Comparison of ENCODE assay signal across 27 cellular contexts in genomic region chr12:11815397-11815796, GRCh38.
DNase-seq lines count a peak whose midpoint lies in the region; ATAC-seq, FAIRE-seq and TF ChIP-seq lines count a peak whose summit lies in the region.
"Had no signal": no experiment of that assay in that cellular context is flagged by ENCODE, and none has a peak within 500 bp of the region (broad histone marks: within the 10 kb centered on the region; RNA-seq: fewer than 3 reads in every experiment).

No MANE protein-coding gene starts in this region.

- H3K36me3 ChIP-seq in HUES48 (ENCODE audit: control insufficient read depth, insufficient read depth, low read length) (no peaks in the 10 kb centered on the region), bronchial epithelial cell (ENCODE audit: control insufficient read depth, insufficient read depth, low read length) (no peaks in the 10 kb centered on the region)
- H3K36me3 ChIP-seq: heart left ventricle, WERI-Rb-1 had no signal

- H3K9me3 ChIP-seq in HUES48 (ENCODE audit: control insufficient read depth, insufficient read depth, low read length), result no peaks in the 10 kb centered on the region
- H3K9me3 ChIP-seq: heart left ventricle had no signal

- no peaks in the 10 kb centered on the region for H3K27me3 Mint-ChIP-seq in osteocyte (ENCODE audit: unreplicated experiment)
- H3K27me3 Mint-ChIP-seq: activated CD8-positive, alpha-beta T cell treated with anti-CD3 and anti-CD28 coated beads for 36 hours; CD4-positive, alpha-beta memory T cell; stimulated activated naive CD8-positive, alpha-beta T cell treated with anti-CD3 and anti-CD28 coated beads, Interleukin-15, amount 100 ng/mL, for 72 hours had no signal

- TF ChIP-seq CTCF in bronchial epithelial cell (IDR thresholded peaks at IDR 0.05; ENCODE audit: insufficient read depth, low read length, severe bottlenecking) (no peak), osteocyte (IDR thresholded peaks at IDR 0.05) (no peak), GM10266 (IDR thresholded peaks at IDR 0.05; ENCODE audit: control insufficient read depth, insufficient read depth, low read depth, missing control alignments) (no peak)

- H3K4me3 ChIP-seq in HUES48 (ENCODE audit: low read depth, low read length), result no peak overlapping the region
- H3K4me3 ChIP-seq in bronchial epithelial cell (ENCODE audit: low read depth, low read length), result no peak overlapping the region
- H3K4me3 ChIP-seq: GM12878, heart left ventricle had no signal

- H3K4me1 Mint-ChIP-seq in osteocyte (ENCODE audit: unreplicated experiment), result peaks cover 41% of the 10 kb centered on the region

- H3K27ac ChIP-seq in HUES48 (ENCODE audit: low read depth, low read length), result peak overlapping the region; percentile 27
- H3K27ac ChIP-seq: WERI-Rb-1 had no signal

- no peaks in the 10 kb centered on the region for H3K9me3 Mint-ChIP-seq in osteocyte (ENCODE audit: unreplicated experiment)
- H3K9me3 Mint-ChIP-seq: activated CD8-positive, alpha-beta T cell treated with anti-CD3 and anti-CD28 coated beads for 36 hours; CD4-positive, alpha-beta memory T cell; nephron progenitor cell; stimulated activated naive CD8-positive, alpha-beta T cell treated with anti-CD3 and anti-CD28 coated beads, Interleukin-15, amount 100 ng/mL, for 72 hours had no signal

- H3K4me3 Mint-ChIP-seq in osteocyte (ENCODE audit: unreplicated experiment), result no peak overlapping the region
- H3K4me3 Mint-ChIP-seq: activated CD8-positive, alpha-beta T cell treated with anti-CD3 and anti-CD28 coated beads for 36 hours; CD4-positive, alpha-beta memory T cell; nephron progenitor cell; stimulated activated naive CD8-positive, alpha-beta T cell treated with anti-CD3 and anti-CD28 coated beads, Interleukin-15, amount 100 ng/mL, for 72 hours had no signal

- peaks cover 46% of the 10 kb centered on the region for H3K4me1 ChIP-seq in HUES48 (ENCODE audit: control insufficient read depth, insufficient read depth, low read length)

- peak; percentile 36 to 87 for DNase-seq in NCI-H2081 (lab: John Stamatoyannopoulos, UW)
- peak; percentile 30 for DNase-seq in bronchial epithelial cell (ENCODE audit: low read depth)
- DNase-seq in osteocyte (ENCODE audit: extremely low spot score, unreplicated experiment), result no peak
- no peak for DNase-seq in NCI-H446 treated with DMSO at 0.1 percent for 48 hours (lab: John Stamatoyannopoulos, UW)
- no peak for DNase-seq in SK-N-DZ (ENCODE audit: low spot score)
- DNase-seq in GM10266 (ENCODE audit: extremely low spot score), result no peak
- DNase-seq: activated CD8-positive, alpha-beta T cell treated with anti-CD3 and anti-CD28 coated beads for 36 hours; activated naive CD4-positive, alpha-beta T cell; amygdala; CD4-positive, alpha-beta memory T cell; DMS153; GF-D8; GOT3; MV-4-11; NCI-H2107; nephron progenitor cell; posterior cingulate gyrus; stimulated activated CD4-positive, alpha-beta T cell treated with anti-CD3 and anti-CD28 coated beads, Interleukin-1b, Interleukin-23, amount 100 ng/mL, for 48 hours; stimulated activated naive CD8-positive, alpha-beta T cell treated with anti-CD3 and anti-CD28 coated beads, Interleukin-15, amount 100 ng/mL, for 72 hours; T-helper 2 cell; WERI-Rb-1 had no signal

- H3K36me3 Mint-ChIP-seq in osteocyte (ENCODE audit: unreplicated experiment), result peaks cover 2% of the 10 kb centered on the region

- no peak for FAIRE-seq in bronchial epithelial cell (lab: Jason Lieb, UNC)
- FAIRE-seq: GM12878, RCC 7860 had no signal

- H3K9ac ChIP-seq in HUES48 (ENCODE audit: low read depth, low read length), result no peak overlapping the region
- H3K9ac ChIP-seq: KMS-11 had no signal

- no peak for ATAC-seq in HG03354 (IDR thresholded peaks at IDR 0.05; ENCODE audit: poor library complexity, severe bottlenecking, unreplicated experiment)
- ATAC-seq: activated CD8-positive, alpha-beta T cell treated with anti-CD3 and anti-CD28 coated beads for 36 hours; GM12878; stimulated activated naive CD8-positive, alpha-beta T cell treated with anti-CD3 and anti-CD28 coated beads, Interleukin-15, amount 100 ng/mL, for 72 hours had no signal

- H3K27ac Mint-ChIP-seq in osteocyte (ENCODE audit: unreplicated experiment), result peak overlapping the region; percentile 61
- H3K27ac Mint-ChIP-seq: activated CD8-positive, alpha-beta T cell treated with anti-CD3 and anti-CD28 coated beads for 36 hours; nephron progenitor cell; stimulated activated naive CD8-positive, alpha-beta T cell treated with anti-CD3 and anti-CD28 coated beads, Interleukin-15, amount 100 ng/mL, for 72 hours had no signal

- H3K27me3 ChIP-seq in HUES48 (ENCODE audit: control insufficient read depth, insufficient read depth, low read length) (no peaks in the 10 kb centered on the region), bronchial epithelial cell (ENCODE audit: control insufficient read depth, insufficient read depth, low read length) (no peaks in the 10 kb centered on the region)
- H3K27me3 ChIP-seq: heart left ventricle had no signal

Comparison
In these comparisons a context has a peak if more than half of its experiments do, and no peak if none do; other contexts are left out.
1. DNase-seq: peak in NCI-H2081 (2 of 2) and bronchial epithelial cell (single experiment); none in osteocyte (single experiment), NCI-H446 treated with DMSO at 0.1 percent for 48 hours (single experiment), SK-N-DZ (single experiment) and GM10266 (single experiment).